In genomic region chrX:120468479-120468824, GRCh38 we compare ENCODE assay signal across 8 cellular contexts. TPM values are rescaled to one million over a fixed set of nuclear protein-coding genes. Genes with fewer than 3 reads are reported as not detected.
DNase-seq lines count a peak whose midpoint lies in the region; ATAC-seq and TF ChIP-seq lines count a peak whose summit lies in the region.

No MANE protein-coding gene starts in this region.

- peak overlapping the region; percentile 77 for H3K27ac ChIP-seq in 22Rv1
- peak overlapping the region; percentile 83 for H3K27ac ChIP-seq in mammary epithelial cell (ENCODE audit: insufficient read depth, low read depth, low read length)

- no peaks in the 10 kb centered on the region for H3K9me3 Mint-ChIP-seq in HFFc6

- intact Hi-C loops in mammary epithelial cell (cut with micrococcal nuclease) = loop anchor here (2.0 kb wide), 1 partner anchor 218 kb away; the partner anchor contains the start of gene ZBTB33
- intact Hi-C loops in mucosa of descending colon (cut with DNase I, micrococcal nuclease) = no loop called here

- no TSS peak for BruUV-seq in mammary epithelial cell (replicated peaks; lab: Mats Ljungman, UMichigan)

- H3K27me3 ChIP-seq in mammary epithelial cell (ENCODE audit: insufficient read depth, low read length) = no peaks in the 10 kb centered on the region

- H2AFZ ChIP-seq in mammary epithelial cell (ENCODE audit: low read depth, low read length) = peak overlapping the region; percentile 30

- CTCF ChIA-PET in mammary epithelial cell (lab: Charles Lee; ENCODE audit: low non-redundant PET) = no interaction called here

- H3K9ac ChIP-seq in mammary epithelial cell (ENCODE audit: insufficient read depth, low read length) = peak overlapping the region; percentile 90

- H3K27ac Mint-ChIP-seq in HFFc6 = peak overlapping the region; percentile 86

- peaks cover 1% of the 10 kb centered on the region; the same call in 1 of the 2 replicates for H3K27me3 Mint-ChIP-seq in HFFc6 (ENCODE audit: insufficient read depth)

- H3K4me3 ChIP-seq in mammary epithelial cell (replicated peaks in 1 of 3; ENCODE audit: insufficient read depth in 1 of 3, low read depth in 2 of 3, low read length in 3 of 3) (peak overlapping the region; percentile 59 to 80 (median 61)), mucosa of descending colon (peak overlapping the region; percentile 40)

- H3K9me3 ChIP-seq in mammary epithelial cell (replicated peaks; ENCODE audit: insufficient read depth, low read length) (no peaks in the 10 kb centered on the region), mucosa of descending colon (no peaks in the 10 kb centered on the region)

- dilution Hi-C loops in mammary epithelial cell (cut with HindIII; ENCODE audit: low sequenced_read_pairs) = no loop called here

- no peaks in the 10 kb centered on the region for H4K20me1 ChIP-seq in mammary epithelial cell (ENCODE audit: insufficient read depth, low read length)

- H3K36me3 Mint-ChIP-seq in HFFc6 (ENCODE audit: low read depth) = no peaks in the 10 kb centered on the region

- WGBS in mammary epithelial cell (ENCODE audit: low coverage, missing lambda C conversion rate) = 57% methylated on average over 1 of the region's 2 CpGs

- peak overlapping the region; percentile 96 for H3K4me3 Mint-ChIP-seq in HFFc6

- ATAC-seq in mucosa of descending colon = no peak

- H3K36me3 ChIP-seq in mammary epithelial cell (ENCODE audit: insufficient read depth, low read length) (no peaks in the 10 kb centered on the region), mucosa of descending colon (ENCODE audit: low read depth) (no peaks in the 10 kb centered on the region)

- peak overlapping the region; percentile 40 for H3K4me2 ChIP-seq in mammary epithelial cell (ENCODE audit: insufficient read depth, low read depth, low read length)

- TF ChIP-seq CTCF in 22Rv1 (IDR thresholded peaks at IDR 0.05) (no peak), HFFc6 (IDR thresholded peaks at IDR 0.05) (no peak), mammary epithelial cell (conservative IDR thresholded peaks at IDR 0.05 in 1 of 2, IDR thresholded peaks at IDR 0.05 in 1 of 2; ENCODE audit: extremely low read depth in 1 of 2, insufficient read depth in 1 of 2, low read depth in 1 of 2, low read length in 2 of 2) (no peak), mucosa of descending colon (IDR thresholded peaks at IDR 0.05) (no peak)

- H3K79me2 ChIP-seq in mammary epithelial cell (ENCODE audit: insufficient read depth, low read length) = peaks cover 54% of the 10 kb centered on the region

- DNase-seq in HFFc6 (no peak), mammary epithelial cell (peak; percentile 14), mucosa of descending colon (no peak), MV-4-11 (lab: John Stamatoyannopoulos, UW) (no peak), hepatic stellate cell (ENCODE audit: low spot score) (no peak), anterior cingulate cortex (lab: John Stamatoyannopoulos, UW) (no peak), NOMO-1 treated with dmso at 0.1 percent for 144 hours (lab: John Stamatoyannopoulos, UW; ENCODE audit: unreplicated experiment) (no peak)

- in situ Hi-C loops in mammary epithelial cell (cut with MboI; ENCODE audit: low sequenced_read_pairs in 2 of 2) = no loop called here

- H3K4me1 ChIP-seq in mammary epithelial cell (ENCODE audit: insufficient read depth, low read length) (peaks cover 9% of the 10 kb centered on the region), mucosa of descending colon (ENCODE audit: low read depth) (no peaks in the 10 kb centered on the region)

- 0 out of 2 replicates have a peak, but pooled peaks cover 5% of the 10 kb centered on the region for H3K4me1 Mint-ChIP-seq in HFFc6 (ENCODE audit: low read depth)

RNA-seq across cellular contexts. Expression of gene LAMP2, which starts 0.6 kb away (rescaled TPM):
- total RNA-seq in HFFc6 (2021; fragmentation: NEBNext Ultra II Directional; extraction: Animal tissue kit (Norgen Biotek cat#: 25700)) = 100 to 1,000 TPM in 5 of 6 experiments, 10 to 100 TPM in 1; 95.6 to 124 (median 114) TPM
- 100 to 1,000 TPM; 146 to 475 TPM for total RNA-seq in mammary epithelial cell
- 149 TPM for polyA plus RNA-seq in mammary epithelial cell
- 90.1 TPM for polyA minus RNA-seq in mammary epithelial cell
- total RNA-seq in mucosa of descending colon = 10 to 100 TPM; 75.1 to 90.0 (median 79.0) TPM
